23 cellular contexts compared by ENCODE assay signal in the genomic region with DNA sequence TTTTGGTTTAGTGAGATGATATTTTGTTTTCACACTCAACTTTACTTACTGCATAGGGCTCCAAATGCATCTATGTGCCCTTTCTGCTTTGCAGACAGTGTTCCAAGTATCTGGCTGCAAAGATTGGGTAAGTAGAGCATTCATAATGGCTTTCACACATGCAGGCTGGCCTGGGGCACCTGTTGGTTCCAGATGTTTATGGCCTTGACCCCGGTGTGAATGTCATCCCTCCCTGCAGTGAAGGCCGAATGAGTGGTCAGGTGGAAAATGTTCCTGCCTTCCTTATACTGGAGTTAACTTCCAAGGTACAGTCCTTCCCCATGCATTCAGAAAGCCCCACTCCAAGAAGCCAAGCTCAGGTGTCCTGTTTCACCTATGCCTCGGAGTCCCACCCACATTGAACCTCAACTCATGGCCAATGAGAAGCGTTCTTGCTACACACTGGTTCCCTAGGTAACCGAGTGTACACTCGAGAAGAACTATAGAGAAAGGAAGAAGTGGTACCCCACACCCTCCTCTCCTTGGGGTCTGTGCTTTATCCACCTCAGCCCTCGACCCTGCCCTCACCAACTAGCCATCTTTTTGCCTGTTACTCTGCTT. TPM values are rescaled to one million over a fixed set of nuclear protein-coding genes. Genes with fewer than 3 reads are reported as not detected.
"Had no signal": no experiment of that assay in that cellular context is flagged by ENCODE, and none has a peak within 500 bp of the region (broad histone marks: within the 10 kb centered on the region; RNA-seq: fewer than 3 reads in every experiment).

No MANE protein-coding gene starts in this region.

- H3K27me3 ChIP-seq: stomach had no signal

- H3K27ac Mint-ChIP-seq: activated CD4-positive, alpha-beta T cell treated with anti-CD3 and anti-CD28 coated beads, Interleukin-2, amount 10 ng/mL, durations not matched to agents 7 days and 5 days; activated CD8-positive, alpha-beta T cell treated with anti-CD3 and anti-CD28 coated beads, Interleukin-2, amount 10 ng/mL, durations not matched to agents 7 days and 5 days; activated naive CD4-positive, alpha-beta T cell treated with anti-CD3 and anti-CD28 coated beads, Interleukin-2, amount 10 ng/mL, durations not matched to agents 7 days and 5 days; activated naive CD8-positive, alpha-beta T cell treated with anti-CD3 and anti-CD28 coated beads, Interleukin-2, amount 50 U/mL, for 24 hours; nephron progenitor cell; stimulated activated effector memory CD8-positive, alpha-beta T cell treated with anti-CD3 and anti-CD28 coated beads, Interleukin-12 subunit alpha, Interleukin-12 subunit beta, amount 100 ng/mL, for 72 hours; T-cell had no signal

- H3K36me3 Mint-ChIP-seq: activated naive CD4-positive, alpha-beta T cell treated with anti-CD3 and anti-CD28 coated beads, Interleukin-2, amount 10 ng/mL, durations not matched to agents 7 days and 5 days; stimulated activated effector memory CD8-positive, alpha-beta T cell treated with anti-CD3 and anti-CD28 coated beads, Interleukin-12 subunit alpha, Interleukin-12 subunit beta, amount 100 ng/mL, for 72 hours; T-cell had no signal

- H3K9me3 ChIP-seq: heart left ventricle, left lung, prostate gland, stomach had no signal

- DNase-seq: activated CD4-positive, alpha-beta T cell treated with anti-CD3 and anti-CD28 coated beads, Interleukin-2, amount 10 ng/mL, durations not matched to agents 7 days and 5 days; activated CD8-positive, alpha-beta memory T cell treated with anti-CD3 and anti-CD28 coated beads, Interleukin-2, amount 50 U/mL, for 4 hours; activated CD8-positive, alpha-beta T cell treated with anti-CD3 and anti-CD28 coated beads, Interleukin-2, amount 10 ng/mL, durations not matched to agents 7 days and 5 days; activated effector memory CD4-positive, alpha-beta T cell treated with Interleukin-2 at 50 U/mL for 16 hours; activated naive CD4-positive, alpha-beta T cell treated with anti-CD3 and anti-CD28 coated beads, Interleukin-2, amount 10 ng/mL, durations not matched to agents 7 days and 5 days; activated naive CD8-positive, alpha-beta T cell treated with anti-CD3 and anti-CD28 coated beads, Interleukin-2, amount 50 U/mL, for 24 hours; activated T-cell treated with anti-CD3 and anti-CD28 coated beads, Interleukin-2, amount 50 U/mL, for 48 hours; aorta; heart left ventricle; left lung; nephron progenitor cell; right cardiac atrium; stimulated activated CD4-positive, alpha-beta T cell treated with anti-CD3 and anti-CD28 coated beads, Interleukin-4, amount 100 ng/mL, for 1 hour; stomach; T-cell; trophoblast cell had no signal

- H3K4me3 ChIP-seq: coronary artery, heart left ventricle, left lung, prostate gland, skin epidermis, stomach had no signal

- H3K36me3 ChIP-seq: heart left ventricle, left lung, prostate gland, stomach had no signal

- H3K27me3 Mint-ChIP-seq: activated CD4-positive, alpha-beta T cell treated with anti-CD3 and anti-CD28 coated beads, Interleukin-2, amount 10 ng/mL, durations not matched to agents 7 days and 5 days had no signal

- H3K9me3 Mint-ChIP-seq: activated CD4-positive, alpha-beta T cell treated with anti-CD3 and anti-CD28 coated beads, Interleukin-2, amount 10 ng/mL, durations not matched to agents 7 days and 5 days; activated naive CD4-positive, alpha-beta T cell treated with anti-CD3 and anti-CD28 coated beads, Interleukin-2, amount 10 ng/mL, durations not matched to agents 7 days and 5 days; activated naive CD8-positive, alpha-beta T cell treated with anti-CD3 and anti-CD28 coated beads, Interleukin-2, amount 50 U/mL, for 24 hours; nephron progenitor cell; stimulated activated effector memory CD8-positive, alpha-beta T cell treated with anti-CD3 and anti-CD28 coated beads, Interleukin-12 subunit alpha, Interleukin-12 subunit beta, amount 100 ng/mL, for 72 hours had no signal

- H3K4me3 Mint-ChIP-seq: activated CD4-positive, alpha-beta T cell treated with anti-CD3 and anti-CD28 coated beads, Interleukin-2, amount 10 ng/mL, durations not matched to agents 7 days and 5 days; activated CD8-positive, alpha-beta T cell treated with anti-CD3 and anti-CD28 coated beads, Interleukin-2, amount 10 ng/mL, durations not matched to agents 7 days and 5 days; activated naive CD4-positive, alpha-beta T cell treated with anti-CD3 and anti-CD28 coated beads, Interleukin-2, amount 10 ng/mL, durations not matched to agents 7 days and 5 days; activated naive CD8-positive, alpha-beta T cell treated with anti-CD3 and anti-CD28 coated beads, Interleukin-2, amount 50 U/mL, for 24 hours; nephron progenitor cell; stimulated activated effector memory CD8-positive, alpha-beta T cell treated with anti-CD3 and anti-CD28 coated beads, Interleukin-12 subunit alpha, Interleukin-12 subunit beta, amount 100 ng/mL, for 72 hours; T-cell had no signal

- H3K4me1 Mint-ChIP-seq: activated CD4-positive, alpha-beta T cell treated with anti-CD3 and anti-CD28 coated beads, Interleukin-2, amount 10 ng/mL, durations not matched to agents 7 days and 5 days; activated naive CD4-positive, alpha-beta T cell treated with anti-CD3 and anti-CD28 coated beads, Interleukin-2, amount 10 ng/mL, durations not matched to agents 7 days and 5 days; stimulated activated effector memory CD8-positive, alpha-beta T cell treated with anti-CD3 and anti-CD28 coated beads, Interleukin-12 subunit alpha, Interleukin-12 subunit beta, amount 100 ng/mL, for 72 hours; T-cell had no signal

- ATAC-seq: activated CD8-positive, alpha-beta T cell treated with anti-CD3 and anti-CD28 coated beads, Interleukin-2, amount 10 ng/mL, durations not matched to agents 7 days and 5 days; activated naive CD8-positive, alpha-beta T cell treated with anti-CD3 and anti-CD28 coated beads, Interleukin-2, amount 50 U/mL, for 24 hours; heart left ventricle; left lung; right cardiac atrium; stimulated activated effector memory CD8-positive, alpha-beta T cell treated with anti-CD3 and anti-CD28 coated beads, Interleukin-12 subunit alpha, Interleukin-12 subunit beta, amount 100 ng/mL, for 72 hours; T-cell had no signal

- H3K27ac ChIP-seq: coronary artery, heart left ventricle, left lung, prostate gland, skin epidermis, stomach had no signal

- H3K4me1 ChIP-seq: heart left ventricle, left lung, prostate gland, stomach had no signal

RNA-seq across cellular contexts. Expression of a gene that starts 23.0 kb away (rescaled TPM):
- total RNA-seq: activated CD4-positive, alpha-beta T cell treated with anti-CD3 and anti-CD28 coated beads, Interleukin-2, amount 10 ng/mL, durations not matched to agents 7 days and 5 days; activated CD8-positive, alpha-beta T cell treated with anti-CD3 and anti-CD28 coated beads, Interleukin-2, amount 10 ng/mL, durations not matched to agents 7 days and 5 days; lung microvascular endothelial cell; myocyte had no signal
- polyA plus RNA-seq: keratinocyte had no signal
